ENCODE assay signal across 27 cellular contexts in genomic region chr11:47342036-47342803, GRCh38. TPM values are rescaled to one million over a fixed set of nuclear protein-coding genes. Genes with fewer than 3 reads are reported as not detected.
DNase-seq lines count a peak whose midpoint lies in the region; ATAC-seq, FAIRE-seq and TF ChIP-seq lines count a peak whose summit lies in the region.
"Had no signal": no experiment of that assay in that cellular context is flagged by ENCODE, and none has a peak within 500 bp of the region (broad histone marks: within the 10 kb centered on the region; RNA-seq: fewer than 3 reads in every experiment).

No MANE protein-coding gene starts in this region.

- H3K18ac ChIP-seq in IMR-90 (ENCODE audit: low read depth, low read length) (no peak overlapping the region), neuronal stem cell (ENCODE audit: low read length) (peak overlapping the region; percentile 35)

- POLR2A ChIA-PET in IMR-90 (lab: Charles Lee; ENCODE audit: unreplicated experiment), result no interaction called here

- no peak overlapping the region for H2BK5ac ChIP-seq in IMR-90 (ENCODE audit: low read depth, low read length, poor library complexity, severe bottlenecking)
- H2BK5ac ChIP-seq in neuronal stem cell (ENCODE audit: low read length), result no peak overlapping the region

- H2BK12ac ChIP-seq in neuronal stem cell (ENCODE audit: low read length), result peak overlapping the region; percentile 69

- H3K14ac ChIP-seq in IMR-90 (replicated peaks; ENCODE audit: low read depth, low read length) (no peak overlapping the region), neuronal stem cell (ENCODE audit: low read length) (peak overlapping the region; percentile 56)

- TF ChIP-seq RAD21 in IMR-90 (IDR thresholded peaks at IDR 0.05; ENCODE audit: low read length), result no peak

- ATAC-seq in IMR-90 (ENCODE audit: low read depth) (no peak), GM18511 (IDR thresholded peaks at IDR 0.05; ENCODE audit: unreplicated experiment) (no peak), HG03565 (IDR thresholded peaks at IDR 0.05; ENCODE audit: unreplicated experiment) (no peak)

- H3K27ac ChIP-seq in IMR-90 (ENCODE audit: insufficient read depth, low read length) (no peak overlapping the region), cardiac muscle cell (peak overlapping the region; percentile 60), kidney (ENCODE audit: low read depth in 2 of 2, low read length in 2 of 2) (no peak overlapping the region), neuronal stem cell (replicated peaks; ENCODE audit: low read length) (no peak overlapping the region), tibial nerve (no peak overlapping the region)
- H3K27ac ChIP-seq: BLaER1, RWPE1 had no signal

- H3K9ac ChIP-seq in IMR-90 (ENCODE audit: low read depth, low read length) (no peak overlapping the region), kidney (ENCODE audit: low read length in 2 of 2) (no peak overlapping the region), neuronal stem cell (ENCODE audit: low read depth, low read length, poor library complexity) (peak overlapping the region; percentile 50)
- H3K9ac ChIP-seq: BLaER1, SK-N-SH had no signal

- H4K20me1 ChIP-seq in IMR-90 (ENCODE audit: insufficient read depth, low read length), result no peaks in the 10 kb centered on the region; the same call in 1 of the 2 replicates
- H4K20me1 ChIP-seq: BLaER1 had no signal

- DNase-seq in IMR-90 (no peak), cardiac muscle cell (ENCODE audit: low read depth in 1 of 2, low spot score in 1 of 2) (no peak), kidney (peak; percentile 65), neuronal stem cell (ENCODE audit: low spot score) (no peak), tibial nerve (ENCODE audit: low spot score in 2 of 2) (no peak)
- no peak for DNase-seq in stimulated activated CD4-positive, alpha-beta T cell treated with anti-CD3 and anti-CD28 coated beads, Interleukin-4, amount 100 ng/mL, for 4 hours
- DNase-seq: CD4-positive, CD25-positive, alpha-beta regulatory T cell; DMS153; H9; HFFc6; NCI-H1048; NCI-H1436; NCI-H187; NCI-H2081 treated with DMSO at 0.1 percent for 48 hours; NCI-H2171; NCI-H226; NCI-H510A; NCI-H69; SIG-M5; SK-N-SH had no signal

- FAIRE-seq in kidney (lab: Jason Lieb, UNC), result no peak
- FAIRE-seq: A204.1 had no signal

- H3K36me3 ChIP-seq in IMR-90 (ENCODE audit: control insufficient read depth, insufficient read depth, low read length), result no peaks in the 10 kb centered on the region
- H3K36me3 ChIP-seq in cardiac muscle cell, result peaks cover 75% of the 10 kb centered on the region
- H3K36me3 ChIP-seq in kidney (ENCODE audit: control insufficient read depth in 1 of 2, insufficient read depth in 2 of 2, low read length in 2 of 2), result no peaks in the 10 kb centered on the region
- H3K36me3 ChIP-seq in neuronal stem cell (replicated peaks in 1 of 2; ENCODE audit: control insufficient read depth in 2 of 2, insufficient read depth in 2 of 2, low read length in 2 of 2), result no peaks in the 10 kb centered on the region
- no peaks in the 10 kb centered on the region for H3K36me3 ChIP-seq in tibial nerve
- H3K36me3 ChIP-seq: BLaER1 had no signal

- H3K4me3 ChIP-seq in IMR-90 (ENCODE audit: insufficient read depth, low read depth, low read length), result no peak overlapping the region
- no peak overlapping the region for H3K4me3 ChIP-seq in cardiac muscle cell
- H3K4me3 ChIP-seq in kidney (ENCODE audit: low read length in 2 of 2), result no peak overlapping the region
- no peak overlapping the region for H3K4me3 ChIP-seq in neuronal stem cell (ENCODE audit: low read length in 2 of 2)
- H3K4me3 ChIP-seq in tibial nerve, result no peak overlapping the region
- H3K4me3 ChIP-seq: BLaER1 had no signal

- dilution Hi-C loops in IMR-90 (cut with HindIII; ENCODE audit: low sequenced_read_pairs, unreplicated experiment), result no loop called here

- CTCF ChIA-PET in IMR-90 (lab: Yijun Ruan, JAX), result no interaction called here

- H2AK9ac ChIP-seq in IMR-90 (replicated peaks; ENCODE audit: low read depth, low read length, poor library complexity), result no peak overlapping the region

- H2AK5ac ChIP-seq in IMR-90 (ENCODE audit: low read depth, low read length) (no peak overlapping the region), neuronal stem cell (ENCODE audit: low read depth, low read length) (peak overlapping the region; percentile 95)

- H3K4me1 ChIP-seq in IMR-90 (ENCODE audit: control insufficient read depth, insufficient read depth, low read length) (no peaks in the 10 kb centered on the region), cardiac muscle cell (ENCODE audit: low read depth) (no peaks in the 10 kb centered on the region), kidney (ENCODE audit: control insufficient read depth in 1 of 2, insufficient read depth in 1 of 2, low read depth in 1 of 2, low read length in 2 of 2) (no peaks in the 10 kb centered on the region), neuronal stem cell (ENCODE audit: control insufficient read depth in 2 of 2, insufficient read depth in 1 of 2, low read depth in 1 of 2, low read length in 2 of 2) (peaks cover 0 to 9% of the 10 kb centered on the region in 2 donors), tibial nerve (no peaks in the 10 kb centered on the region)

- H4K91ac ChIP-seq in IMR-90 (ENCODE audit: insufficient read depth, low read depth, low read length) (no peak overlapping the region), neuronal stem cell (ENCODE audit: low read depth, low read length, poor library complexity) (peak overlapping the region; percentile 72)

- no peak overlapping the region for H2BK15ac ChIP-seq in IMR-90 (ENCODE audit: low read depth, low read length)
- H2BK15ac ChIP-seq in neuronal stem cell (ENCODE audit: low read length), result peak overlapping the region; percentile 29

- H3K9me1 ChIP-seq in IMR-90 (ENCODE audit: insufficient read depth, low read length), result no peaks in the 10 kb centered on the region

- TF ChIP-seq EP300 in tibial nerve (IDR thresholded peaks at IDR 0.05), result no peak

- H3K27me3 ChIP-seq in IMR-90 (ENCODE audit: control insufficient read depth, insufficient read depth, low read length) (peaks cover 21% of the 10 kb centered on the region), cardiac muscle cell (no peaks in the 10 kb centered on the region), neuronal stem cell (ENCODE audit: control insufficient read depth in 3 of 3, insufficient read depth in 3 of 3, low read depth in 1 of 3, low read length in 3 of 3) (peaks cover 0 to 26% (median 0%) of the 10 kb centered on the region in 3 experiments), tibial nerve (no peaks in the 10 kb centered on the region)
- H3K27me3 ChIP-seq: BLaER1 had no signal

- H3K4me2 ChIP-seq in IMR-90 (ENCODE audit: low read depth, low read length) (no peak overlapping the region), neuronal stem cell (ENCODE audit: insufficient read depth, low read length, poor library complexity, severe bottlenecking) (no peak overlapping the region)
- H3K4me2 ChIP-seq: BLaER1, SK-N-SH had no signal

- H3K56ac ChIP-seq in IMR-90 (ENCODE audit: extremely low read depth, insufficient read depth, low read length), result no peak overlapping the region

- TF ChIP-seq POLR2A in IMR-90 (IDR thresholded peaks at IDR 0.05; ENCODE audit: low read depth, low read length), result no peak
- no peak for TF ChIP-seq POLR2A in tibial nerve (IDR thresholded peaks at IDR 0.05)

- in situ Hi-C loops in IMR-90 (cut with MboI; ENCODE audit: low sequenced_read_pairs), result no loop called here

- TF ChIP-seq CTCF in IMR-90 (conservative IDR thresholded peaks at IDR 0.05; ENCODE audit: low read depth, low read length) (no peak), cardiac muscle cell (IDR thresholded peaks at IDR 0.05; ENCODE audit: low read depth, low read length) (no peak), kidney (IDR thresholded peaks at IDR 0.05; ENCODE audit: borderline replicate concordance, extremely low read depth, insufficient read depth) (no peak), tibial nerve (IDR thresholded peaks at IDR 0.05) (no peak)

- H3K23ac ChIP-seq in IMR-90 (ENCODE audit: low read depth, low read length), result no peak overlapping the region
- H3K23ac ChIP-seq in neuronal stem cell (ENCODE audit: low read depth, low read length, poor library complexity), result no peak overlapping the region

- H2AFZ ChIP-seq in IMR-90 (replicated peaks; ENCODE audit: low read length, poor library complexity) (peak overlapping the region; percentile 51), neuronal stem cell (ENCODE audit: low read length) (no peak overlapping the region)

- H2BK120ac ChIP-seq in IMR-90 (ENCODE audit: low read depth, low read length) (no peak overlapping the region), neuronal stem cell (ENCODE audit: low read depth, low read length) (no peak overlapping the region)

- H3K79me1 ChIP-seq in IMR-90 (ENCODE audit: low read depth in 1 of 2, low read length in 2 of 2) (no peaks in the 10 kb centered on the region), neuronal stem cell (ENCODE audit: low read depth, low read length) (peaks cover 4% of the 10 kb centered on the region)

- H4K8ac ChIP-seq in IMR-90 (ENCODE audit: low read depth in 2 of 2, low read length in 2 of 2) (no peak overlapping the region), neuronal stem cell (ENCODE audit: low read depth, low read length) (no peak overlapping the region)

- intact Hi-C loops in IMR-90 (cut with micrococcal nuclease), result no loop called here
- intact Hi-C loops in kidney (cut with DNase I), result no loop called here

- H3K4ac ChIP-seq in IMR-90 (ENCODE audit: low read depth, low read length) (no peak overlapping the region), neuronal stem cell (ENCODE audit: low read length) (no peak overlapping the region)

- 79% methylated on average over 9 of the region's 24 CpGs; no CpG with 5 or more reads in 1 of the 2 experiments for WGBS in IMR-90 (ENCODE audit: extremely low coverage in 2 of 2, insufficient read length in 1 of 2), 2 experiments
- no CpG with 5 or more reads among the region's 24 CpGs for WGBS in neuronal stem cell (ENCODE audit: extremely low coverage in 2 of 2, insufficient read length in 2 of 2, insufficient replicate concordance in 1 of 2), 2 donors
- WGBS in tibial nerve, 2 donors, result 85 to 89% methylated on average over 23 to 24 of the region's 24 CpGs

- H2BK20ac ChIP-seq in IMR-90 (ENCODE audit: low read depth, low read length), result no peak overlapping the region

- no peaks in the 10 kb centered on the region for H3K9me3 ChIP-seq in IMR-90 (ENCODE audit: control insufficient read depth, insufficient read depth, low read length)
- no peaks in the 10 kb centered on the region for H3K9me3 ChIP-seq in cardiac muscle cell (ENCODE audit: low read depth)
- no peaks in the 10 kb centered on the region for H3K9me3 ChIP-seq in kidney (ENCODE audit: control insufficient read depth in 1 of 2, low read length in 2 of 2)
- H3K9me3 ChIP-seq in neuronal stem cell (replicated peaks in 1 of 2; ENCODE audit: control insufficient read depth in 2 of 2, insufficient read depth in 1 of 2, low read depth in 1 of 2, low read length in 2 of 2), result peaks cover 0 to 2% of the 10 kb centered on the region in 2 donors
- H3K9me3 ChIP-seq in tibial nerve, result no peaks in the 10 kb centered on the region
- H3K9me3 ChIP-seq: BLaER1, SK-N-SH had no signal

- no peak overlapping the region for H4K5ac ChIP-seq in IMR-90 (ENCODE audit: low read depth, low read length)

- no TSS peak for BruUV-seq in IMR-90 (replicated peaks; lab: Mats Ljungman, UMichigan)

RNA-seq across cellular contexts. Expression of gene MYBPC3, which starts 10.3 kb away (rescaled TPM):
- total RNA-seq in IMR-90 (2012; rRNA removed) (not detected in 2 replicates), cardiac muscle cell (489 and 605 TPM in 2 replicates), kidney (0.19 TPM), tibial nerve (under 1 TPM in 2 of 4 donors, not detected in 2; 0.21 to 0.60 TPM)
- polyA plus RNA-seq in IMR-90 (2012; rRNA removed) (not detected in 2 replicates), cardiac muscle cell (476 and 751 TPM in 2 replicates), kidney (ENCODE audit: insufficient read depth, low read depth, low replicate concordance) (0.52 TPM)
- not detected in 2 replicates for polyA plus RNA-seq in IMR-90 (2012; cell fraction: cytosol; rRNA removed)
- polyA plus RNA-seq in IMR-90 (2012; cell fraction: nucleus; rRNA removed; ENCODE audit: low replicate concordance), result not detected in 2 replicates
- not detected for polyA plus RNA-seq in neuronal stem cell (2013, experiment 1 of 2)
- 0.01 TPM for polyA plus RNA-seq in neuronal stem cell (2013, experiment 2 of 2)
- total RNA-seq: CD4-positive, CD25-positive, alpha-beta regulatory T cell; H9; HFFc6 had no signal
- polyA plus RNA-seq: AG04450; CD4-positive, CD25-positive, alpha-beta regulatory T cell; IgD-negative memory B cell; SK-N-SH had no signal

RNA-seq across cellular contexts. Expression of gene SPI1, which starts 36.1 kb away (rescaled TPM):
- total RNA-seq in IMR-90 (2012; rRNA removed) (not detected in 2 replicates), cardiac muscle cell (not detected in 2 replicates), kidney (39.8 TPM), tibial nerve (10 to 100 TPM; 18.8 to 73.5 (median 25.2) TPM)
- polyA plus RNA-seq in IMR-90 (2012; rRNA removed) (not detected in 2 replicates), cardiac muscle cell (0.56 and 1.3 TPM in 2 replicates), kidney (ENCODE audit: insufficient read depth, low read depth, low replicate concordance) (7.3 TPM)
- 0.03 TPM in 1 of 2 replicates, not detected in the other for polyA plus RNA-seq in IMR-90 (2012; cell fraction: cytosol; rRNA removed)
- not detected in 2 replicates for polyA plus RNA-seq in IMR-90 (2012; cell fraction: nucleus; rRNA removed; ENCODE audit: low replicate concordance)
- not detected for polyA plus RNA-seq in neuronal stem cell (2013, experiment 1 of 2)
- polyA plus RNA-seq in neuronal stem cell (2013, experiment 2 of 2), result 0.03 TPM
- total RNA-seq: H9, HFFc6 had no signal
- polyA plus RNA-seq: AG04450, SK-N-SH had no signal

Comparison
In these comparisons a context has a peak if more than half of its experiments do, and no peak if none do; other contexts are left out.
1. RNA of gene MYBPC3, which starts 10.3 kb away (total RNA-seq): 489 to 605 TPM in cardiac muscle cell; 0.21 to 0.60 TPM in tibial nerve, 0.19 TPM in kidney (single experiment) and not detected in IMR-90; every median in the first group is over 100 times any median in the second.
2. RNA of gene SPI1, which starts 36.1 kb away (total RNA-seq): 39.8 TPM in kidney (single experiment) and 18.8 to 73.5 TPM in tibial nerve; not detected in IMR-90 and not detected in cardiac muscle cell; every median in the first group is over 10 times any median in the second.